Comparison of ENCODE assay signal across 9 cellular contexts in the genomic region with DNA sequence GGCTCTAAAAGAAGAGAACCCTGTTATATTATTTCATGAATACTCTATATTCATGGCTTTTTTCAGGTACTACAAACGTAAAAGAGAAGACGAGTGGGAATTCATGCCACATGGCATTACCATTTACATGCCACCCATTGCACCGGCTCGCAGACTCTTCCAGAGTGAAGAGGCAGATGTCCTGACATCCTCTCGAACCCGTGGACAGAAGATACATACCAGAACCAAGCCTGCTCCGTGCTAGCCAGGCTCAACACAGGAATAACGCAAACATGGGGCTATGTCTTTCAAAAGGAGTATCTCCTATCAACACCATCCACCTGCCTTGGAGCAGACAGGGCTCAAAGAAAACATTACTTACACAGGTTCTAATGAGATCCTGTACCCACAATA.
DNase-seq lines count a peak whose midpoint lies in the region; ATAC-seq, FAIRE-seq and TF ChIP-seq lines count a peak whose summit lies in the region.
"Had no signal": no experiment of that assay in that cellular context is flagged by ENCODE, and none has a peak within 500 bp of the region (broad histone marks: within the 10 kb centered on the region; RNA-seq: fewer than 3 reads in every experiment).

No MANE protein-coding gene starts in this region.

- H2BK20ac ChIP-seq in H9 (ENCODE audit: low read depth, low read length, poor library complexity, severe bottlenecking) = no peak overlapping the region

- H3K4me1 ChIP-seq in kidney (ENCODE audit: control insufficient read depth in 1 of 2, insufficient read depth in 1 of 2, low read depth in 1 of 2, low read length in 2 of 2) = peaks cover 6 to 20% of the 10 kb centered on the region in 2 donors
- H3K4me1 ChIP-seq in suprapubic skin = peaks cover 51% of the 10 kb centered on the region
- no peaks in the 10 kb centered on the region for H3K4me1 ChIP-seq in H9 (ENCODE audit: insufficient read depth, low read length)

- H3K79me1 ChIP-seq in H9 (ENCODE audit: insufficient read depth, low read depth, low read length, poor library complexity, severe bottlenecking) = no peaks in the 10 kb centered on the region

- no peak overlapping the region for H3K18ac ChIP-seq in H9 (ENCODE audit: insufficient read length, low read depth, low read length)

- H4K20me1 ChIP-seq in H9 (ENCODE audit: control insufficient read depth, insufficient read depth, insufficient read length) = no peaks in the 10 kb centered on the region

- no peaks in the 10 kb centered on the region for H3K79me2 ChIP-seq in H9 (ENCODE audit: insufficient read depth, low read length)

- no peak for FAIRE-seq in kidney (lab: Jason Lieb, UNC)
- FAIRE-seq: H1 had no signal

- peak overlapping the region; percentile 30 for H3K27ac Mint-ChIP-seq in activated CD4-positive, alpha-beta T cell treated with anti-CD3 and anti-CD28 coated beads for 36 hours
- 0 out of 2 replicates have a peak overlapping the region, but pooled peaks have one; percentile 18 for H3K27ac Mint-ChIP-seq in WTC11
- H3K27ac Mint-ChIP-seq in H9 = no peak overlapping the region

- no peak overlapping the region for H4K8ac ChIP-seq in H9 (replicated peaks; ENCODE audit: insufficient read length, low read depth, low read length)

- no peak overlapping the region for H3K56ac ChIP-seq in H9 (ENCODE audit: insufficient read length, low read depth, low read length)

- H3T11ph ChIP-seq in H9 (ENCODE audit: low read length) = no peak overlapping the region

- no peaks in the 10 kb centered on the region for H3K23me2 ChIP-seq in H9 (ENCODE audit: insufficient read length, low read depth, low read length, poor library complexity, severe bottlenecking)

- no peak for TF ChIP-seq POLR2A in suprapubic skin (IDR thresholded peaks at IDR 0.05)

- H2BK5ac ChIP-seq in H9 (ENCODE audit: insufficient read length, low read length) = no peak overlapping the region

- H3K36me3 ChIP-seq in kidney (ENCODE audit: control insufficient read depth in 1 of 2, insufficient read depth in 2 of 2, low read length in 2 of 2) (no peaks in the 10 kb centered on the region), suprapubic skin (no peaks in the 10 kb centered on the region)

- no peak overlapping the region for H3K4me2 ChIP-seq in H9 (ENCODE audit: insufficient read depth, insufficient read length, low read length)

- H3K9me3 ChIP-seq in kidney (ENCODE audit: control insufficient read depth in 1 of 2, low read length in 2 of 2) (no peaks in the 10 kb centered on the region), suprapubic skin (no peaks in the 10 kb centered on the region), H9 (ENCODE audit: control insufficient read depth, low read depth, low read length) (no peaks in the 10 kb centered on the region)

- no peaks in the 10 kb centered on the region for H3K27me3 ChIP-seq in suprapubic skin
- no peaks in the 10 kb centered on the region for H3K27me3 ChIP-seq in H9 (ENCODE audit: insufficient read depth, low read length)

- H4K91ac ChIP-seq in H9 (ENCODE audit: insufficient read length, low read depth, low read length) = no peak overlapping the region

- POLR2A ChIA-PET in activated CD4-positive, alpha-beta T cell treated with anti-CD3 and anti-CD28 coated beads for 36 hours (lab: Charles Lee) = interaction anchor here (0.6 to 0.9 kb wide), 4 partner anchors 8 to 150 kb away, joined by 3 to 5 read pairs (median 4); no protein-coding TSS in a partner anchor
- POLR2A ChIA-PET in WTC11 (lab: Charles Lee) = no interaction called here

- H3K4ac ChIP-seq in H9 (ENCODE audit: low read depth, low read length) = no peak overlapping the region

- H4K5ac ChIP-seq in H9 (ENCODE audit: insufficient read length, low read depth, low read length) = no peak overlapping the region

- peak overlapping the region; percentile 63 to 74 for H3K27ac ChIP-seq in kidney (ENCODE audit: low read depth in 2 of 2, low read length in 2 of 2)
- H3K27ac ChIP-seq in suprapubic skin = peak overlapping the region; percentile 86
- no peak overlapping the region for H3K27ac ChIP-seq in H9 (ENCODE audit: insufficient read length, low read depth, low read length)

- ATAC-seq in activated CD4-positive, alpha-beta T cell treated with anti-CD3 and anti-CD28 coated beads for 36 hours = no peak
- ATAC-seq in WTC11 = no peak

- H3K27me3 Mint-ChIP-seq in activated CD4-positive, alpha-beta T cell treated with anti-CD3 and anti-CD28 coated beads for 36 hours = peaks cover 2% of the 10 kb centered on the region
- H3K27me3 Mint-ChIP-seq in WTC11 (ENCODE audit: low read depth) = no peaks in the 10 kb centered on the region
- H3K27me3 Mint-ChIP-seq in H9 (ENCODE audit: low read depth) = no peaks in the 10 kb centered on the region

- H3K23ac ChIP-seq in H9 (ENCODE audit: insufficient read length, low read depth, low read length) = no peak overlapping the region

- no peak overlapping the region for H2BK120ac ChIP-seq in H9 (ENCODE audit: low read depth, low read length, poor library complexity, severe bottlenecking)

- H3K36me3 Mint-ChIP-seq in activated CD4-positive, alpha-beta T cell treated with anti-CD3 and anti-CD28 coated beads for 36 hours (ENCODE audit: low read depth) = peaks cover 46% of the 10 kb centered on the region
- H3K36me3 Mint-ChIP-seq in WTC11 (peaks cover 5% of the 10 kb centered on the region; the same call in 1 of the 2 replicates), H9 (ENCODE audit: insufficient read depth in 1 of 3, low read depth in 3 of 3) (peaks cover 0 to 13% (median 6%) of the 10 kb centered on the region in 3 experiments; a peak in 3 of 7 replicates)

- no peak overlapping the region for H2AFZ ChIP-seq in H9 (ENCODE audit: low read length)

- no peak overlapping the region for H2AK5ac ChIP-seq in H9 (ENCODE audit: insufficient read length, low read length)

- no peak overlapping the region for H2BK12ac ChIP-seq in H9 (ENCODE audit: insufficient read length, low read depth, low read length)

- H3K9ac ChIP-seq in kidney (ENCODE audit: low read length in 2 of 2) = no peak overlapping the region
- H3K9ac ChIP-seq in H9 (ENCODE audit: extremely low read depth, insufficient read length, low read length) = no peak overlapping the region

- H3K4me3 Mint-ChIP-seq in activated CD4-positive, alpha-beta T cell treated with anti-CD3 and anti-CD28 coated beads for 36 hours = no peak overlapping the region
- H3K4me3 Mint-ChIP-seq in WTC11 (no peak overlapping the region), H9 (no peak overlapping the region)

- DNase-seq in activated CD4-positive, alpha-beta T cell treated with anti-CD3 and anti-CD28 coated beads for 36 hours = no peak
- no peak for DNase-seq in activated CD4-positive, alpha-beta T cell treated with anti-CD3 and anti-CD28 coated beads for 1 hour
- no peak for DNase-seq in WTC11 (ENCODE audit: low spot score)
- DNase-seq in kidney = no peak
- DNase-seq in suprapubic skin (ENCODE audit: low spot score in 2 of 2) = no peak
- DNase-seq in H9 = no peak
- DNase-seq in activated CD8-positive, alpha-beta memory T cell treated with anti-CD3 and anti-CD28 coated beads, Interleukin-2, amount 50 U/mL, for 48 hours = no peak
- DNase-seq in COR-L47 (lab: John Stamatoyannopoulos, UW) = no peak

- peaks cover 34% of the 10 kb centered on the region for H3K4me1 Mint-ChIP-seq in activated CD4-positive, alpha-beta T cell treated with anti-CD3 and anti-CD28 coated beads for 36 hours
- H3K4me1 Mint-ChIP-seq in WTC11 (no peaks in the 10 kb centered on the region), H9 (no peaks in the 10 kb centered on the region; a peak in 1 of 4 replicates)

- H3K14ac ChIP-seq in H9 (ENCODE audit: insufficient read depth, low read length) = no peak overlapping the region

- no peaks in the 10 kb centered on the region for H3K9me3 Mint-ChIP-seq in activated CD4-positive, alpha-beta T cell treated with anti-CD3 and anti-CD28 coated beads for 36 hours (ENCODE audit: low read depth)
- 0 out of 2 replicates have a peak, but pooled peaks cover 3% of the 10 kb centered on the region for H3K9me3 Mint-ChIP-seq in WTC11
- no peaks in the 10 kb centered on the region; a peak in 1 of 5 replicates for H3K9me3 Mint-ChIP-seq in H9

- H2BK15ac ChIP-seq in H9 (ENCODE audit: low read depth, low read length) = no peak overlapping the region

- TF ChIP-seq CTCF in WTC11 (IDR thresholded peaks at IDR 0.05) (no peak), kidney (IDR thresholded peaks at IDR 0.05; ENCODE audit: borderline replicate concordance, extremely low read depth, insufficient read depth) (no peak), suprapubic skin (IDR thresholded peaks at IDR 0.05) (no peak), H9 (conservative IDR thresholded peaks at IDR 0.05) (no peak)

- 87% methylated on average over 8 of the region's 8 CpGs for WGBS in suprapubic skin
- no CpG with 5 or more reads among the region's 8 CpGs for WGBS in H9 (ENCODE audit: extremely low coverage, insufficient read length, low lambda C conversion rate)

- CTCF ChIA-PET in activated CD4-positive, alpha-beta T cell treated with anti-CD3 and anti-CD28 coated beads for 36 hours (lab: Charles Lee) = no interaction called here
- CTCF ChIA-PET in WTC11 (lab: Charles Lee) = no interaction called here

- intact Hi-C loops in activated CD4-positive, alpha-beta T cell treated with anti-CD3 and anti-CD28 coated beads for 36 hours (cut with DNase I, micrococcal nuclease) = loop anchor here (5.0 to 10.0 kb wide), 3 partner anchors 135 to 695 kb away; no protein-coding TSS in a partner anchor
- intact Hi-C loops in kidney (cut with DNase I) = no loop called here

- H3K4me3 ChIP-seq in kidney (ENCODE audit: low read length in 2 of 2) = no peak overlapping the region
- no peak overlapping the region for H3K4me3 ChIP-seq in suprapubic skin

- TF ChIP-seq EP300 in suprapubic skin (IDR thresholded peaks at IDR 0.05) = no peak

TF ChIP-seq in WTC11, 78 proteins besides CTCF, POLR2A, EP300 and RAD21 (continues in another document):
- TF ChIP-seq, protein P1, sequence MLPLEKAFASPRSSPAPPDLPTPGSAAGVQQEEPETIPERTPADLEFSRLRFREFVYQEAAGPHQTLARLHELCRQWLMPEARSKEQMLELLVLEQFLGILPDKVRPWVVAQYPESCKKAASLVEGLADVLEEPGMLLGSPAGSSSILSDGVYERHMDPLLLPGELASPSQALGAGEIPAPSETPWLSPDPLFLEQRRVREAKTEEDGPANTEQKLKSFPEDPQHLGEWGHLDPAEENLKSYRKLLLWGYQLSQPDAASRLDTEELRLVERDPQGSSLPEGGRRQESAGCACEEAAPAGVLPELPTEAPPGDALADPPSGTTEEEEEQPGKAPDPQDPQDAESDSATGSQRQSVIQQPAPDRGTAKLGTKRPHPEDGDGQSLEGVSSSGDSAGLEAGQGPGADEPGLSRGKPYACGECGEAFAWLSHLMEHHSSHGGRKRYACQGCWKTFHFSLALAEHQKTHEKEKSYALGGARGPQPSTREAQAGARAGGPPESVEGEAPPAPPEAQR (CRISPR knock-in tag; IDR thresholded peaks at IDR 0.05) = no peak
- TF ChIP-seq NFATC4 (CRISPR knock-in tag; IDR thresholded peaks at IDR 0.05) (no peak), JAZF1 (CRISPR knock-in tag; IDR thresholded peaks at IDR 0.05) (no peak), JUN (CRISPR knock-in tag; IDR thresholded peaks at IDR 0.05) (no peak)

Comparison
In these comparisons a context has a peak if more than half of its experiments do, and no peak if none do; other contexts are left out.
1. H3K27ac Mint-ChIP-seq: peak in activated CD4-positive, alpha-beta T cell treated with anti-CD3 and anti-CD28 coated beads for 36 hours (single experiment) and WTC11 (single experiment); none in H9 (0 of 3).